Comparison of ENCODE assay signal across 8 cellular contexts in the genomic region with DNA sequence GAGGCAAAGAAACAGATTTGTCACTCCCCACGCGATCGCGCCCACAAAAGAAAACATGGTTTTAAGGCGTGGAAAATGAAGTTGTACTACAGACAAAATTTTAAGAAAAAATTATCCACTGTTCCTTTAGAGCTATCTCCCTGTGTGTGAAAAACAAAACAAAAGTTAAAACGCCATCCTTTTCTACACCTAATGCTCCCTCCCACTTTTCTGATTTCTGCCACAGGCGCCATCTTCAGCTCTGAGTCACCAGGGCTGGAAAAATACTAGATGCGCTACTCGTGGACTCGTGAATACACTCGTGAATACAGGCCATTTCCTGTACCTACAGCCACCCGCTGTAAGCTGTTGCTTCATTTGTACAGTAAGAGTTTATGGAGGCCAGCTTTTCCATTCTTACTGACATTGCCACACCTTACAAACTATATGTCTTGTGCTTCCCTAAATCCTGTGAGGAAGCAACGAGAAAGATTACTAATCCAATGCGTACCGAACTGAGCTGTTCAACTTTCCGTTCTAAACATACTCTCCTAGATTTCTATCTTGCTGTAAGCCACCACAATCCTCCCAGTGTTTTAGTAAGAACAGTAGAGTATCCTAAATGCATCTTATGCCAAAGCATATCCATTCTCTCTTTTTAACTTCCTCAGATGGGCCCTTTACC. TPM values are rescaled to one million over a fixed set of nuclear protein-coding genes. Genes with fewer than 3 reads are reported as not detected.
DNase-seq lines count a peak whose midpoint lies in the region; ATAC-seq, FAIRE-seq and TF ChIP-seq lines count a peak whose summit lies in the region.

No MANE protein-coding gene starts in this region.

- POLR2A ChIA-PET in RWPE1 (lab: Yijun Ruan, JAX; ENCODE audit: low non-redundant PET): no interaction called here

- FAIRE-seq in frontal cortex (lab: Jason Lieb, UNC): no peak

- TF ChIP-seq RAD21 in Ishikawa (IDR thresholded peaks at IDR 0.05; ENCODE audit: low read depth): no peak

- TF ChIP-seq CTCF in RWPE1 (conservative IDR thresholded peaks at IDR 0.05; ENCODE audit: low read depth): no peak

- no peak for TF ChIP-seq EP300 in Ishikawa (IDR thresholded peaks at IDR 0.05; ENCODE audit: borderline replicate concordance)

- H3K27ac ChIP-seq in RWPE1 (peak overlapping the region; percentile 95), substantia nigra (ENCODE audit: low read depth, low read length, poor library complexity, severe bottlenecking) (peak overlapping the region; percentile 93)

- peak; percentile 36 for ATAC-seq in GM21367 (IDR thresholded peaks at IDR 0.05; ENCODE audit: unreplicated experiment)

- DNase-seq in CD1c-positive myeloid dendritic cell (ENCODE audit: extremely low spot score) (peak; percentile 93), RWPE1 (ENCODE audit: low spot score) (peak; percentile 56), frontal cortex (ENCODE audit: low spot score in 2 of 2) (peak; percentile 17 to 28), nucleus accumbens (lab: John Stamatoyannopoulos, UW) (peak in 54 of 56 donors; percentile 1 to 70 (median 35)), substantia nigra (lab: John Stamatoyannopoulos, UW) (peak in 45 of 49 donors; percentile 2 to 77 (median 38))
- peak; percentile 87 for DNase-seq in activated effector memory CD4-positive, alpha-beta T cell treated with anti-CD3 and anti-CD28 coated beads, Interleukin-2, amount 50 U/mL, for 16 hours

- CTCF ChIA-PET in RWPE1 (lab: Yijun Ruan, JAX): interaction anchor here (0.6 kb wide), 2 partner anchors 176 to 731 kb away, joined by 3 read pairs; no protein-coding TSS in a partner anchor

TF ChIP-seq in Ishikawa, 13 proteins besides CTCF, POLR2A, EP300 and RAD21:
- TF ChIP-seq YY1 (IDR thresholded peaks at IDR 0.05; ENCODE audit: low read depth) (peak; percentile 87), TAF1 (IDR thresholded peaks at IDR 0.05; ENCODE audit: low read depth) (peak; percentile 68), TCF12 (IDR thresholded peaks at IDR 0.05; ENCODE audit: low read depth) (no peak), NFIC (IDR thresholded peaks at IDR 0.05) (no peak)

RNA-seq across cellular contexts. Expression of gene AHI1, which starts 0.8 kb away (rescaled TPM):
- total RNA-seq in frontal cortex: 42.8 TPM

Comparison
In these comparisons a context has a peak if more than half of its experiments do, and no peak if none do; other contexts are left out.
1. Peak in every context shown above with its lines: DNase-seq, ATAC-seq and H3K27ac ChIP-seq.
2. DNase-seq: peak in every context shown above with its lines; median percentile 93 in CD1c-positive myeloid dendritic cell; 87 in activated effector memory CD4-positive, alpha-beta T cell treated with anti-CD3 and anti-CD28 coated beads, Interleukin-2, amount 50 U/mL, for 16 hours; 56 in RWPE1; 38 in substantia nigra; 35 in nucleus accumbens; 22 in frontal cortex.